In genomic region chr20:18156045-18156444, GRCh38 we compare ENCODE assay signal across 30 cellular contexts.
"Had no signal": no experiment of that assay in that cellular context is flagged by ENCODE, and none has a peak within 500 bp of the region (broad histone marks: within the 10 kb centered on the region; RNA-seq: fewer than 3 reads in every experiment).

No MANE protein-coding gene starts in this region.

- H3K27me3 ChIP-seq: SJSA1 had no signal

- H3K4me2 ChIP-seq: KMS-11, PC-9, SK-N-SH had no signal

- FAIRE-seq: RCC 7860 had no signal

- H3K9ac ChIP-seq: KMS-11, SK-N-SH had no signal

- H3K4me3 ChIP-seq: PC-9, SJSA1 had no signal

- ATAC-seq: Panc1 had no signal

- H3K4me1 ChIP-seq: SJSA1 had no signal

- H3K9me3 ChIP-seq: SJSA1, SK-N-SH had no signal

- H3K27ac ChIP-seq: KMS-11, PC-9, SJSA1 had no signal

- H2AFZ ChIP-seq: PC-9 had no signal

- DNase-seq: Karpas-422, KBM-7, NCI-H1048, NCI-H1092 treated with DMSO at 0.1 percent for 48 hours, NCI-H1105 treated with DMSO at 0.1 percent for 48 hours, NCI-H1417, NCI-H1436, NCI-H146, NCI-H1694, NCI-H187, NCI-H1930, NCI-H2029 treated with DMSO at 0.1 percent for 48 hours, NCI-H2081 treated with DMSO at 0.1 percent for 48 hours, NCI-H2107, NCI-H2171, NCI-H226, NCI-H446 treated with DMSO at 0.1 percent for 48 hours, NCI-H510A, NCI-H526, NCI-H69, NCI-H748 treated with DMSO at 0.1 percent for 48 hours, PC-9, Right ventricle myocardium superior, SHP77 treated with DMSO at 0.1 percent for 48 hours, SK-N-SH, SW 1271 had no signal
